Comparison of ENCODE assay signal across 13 cellular contexts in genomic region chr4:13706130-13706529, GRCh38.
DNase-seq lines count a peak whose midpoint lies in the region; ATAC-seq, FAIRE-seq and TF ChIP-seq lines count a peak whose summit lies in the region.
"Had no signal": no experiment of that assay in that cellular context is flagged by ENCODE, and none has a peak within 500 bp of the region (broad histone marks: within the 10 kb centered on the region; RNA-seq: fewer than 3 reads in every experiment).

No MANE protein-coding gene starts in this region.

- H3K9me3 Mint-ChIP-seq in type B pancreatic cell, result no peaks in the 10 kb centered on the region
- H3K9me3 Mint-ChIP-seq: activated naive CD8-positive, alpha-beta T cell treated with anti-CD3 and anti-CD28 coated beads, Interleukin-2, amount 50 U/mL, for 24 hours had no signal

- no peak overlapping the region for H3K56ac ChIP-seq in H1 (replicated peaks; ENCODE audit: insufficient read length, low read depth, low read length)

- ATAC-seq in left lobe of liver (peak; percentile 5), HG02938 (IDR thresholded peaks at IDR 0.05; ENCODE audit: unreplicated experiment) (no peak), GM18505 (IDR thresholded peaks at IDR 0.05; ENCODE audit: unreplicated experiment) (no peak)
- ATAC-seq: activated naive CD8-positive, alpha-beta T cell treated with anti-CD3 and anti-CD28 coated beads, Interleukin-2, amount 50 U/mL, for 24 hours had no signal

- H3K27ac ChIP-seq in H1 (ENCODE audit: low read depth, low read length), result no peak overlapping the region
- H3K27ac ChIP-seq in WERI-Rb-1, result no peak overlapping the region

- no peak overlapping the region for H4K5ac ChIP-seq in H1 (ENCODE audit: insufficient read length, low read depth, low read length)

- H3K9me3 ChIP-seq in H1 (ENCODE audit: insufficient read depth in 2 of 2, low read depth in 1 of 2, low read length in 1 of 2) (no peaks in the 10 kb centered on the region), WERI-Rb-1 (ENCODE audit: severe bottlenecking) (no peaks in the 10 kb centered on the region)
- H3K9me3 ChIP-seq: tibial nerve had no signal

- CTCF ChIA-PET in H1 (lab: Charles Lee; ENCODE audit: partially characterized antibody), result interaction anchor here (1.8 kb wide), 1 partner anchor 52 kb away, joined by 5 read pairs; no protein-coding TSS in a partner anchor

- H3K36me3 Mint-ChIP-seq in type B pancreatic cell, result no peaks in the 10 kb centered on the region

- no peak for FAIRE-seq in H1 (lab: Jason Lieb, UNC)
- FAIRE-seq: frontal cortex had no signal

- H3K23ac ChIP-seq in H1 (ENCODE audit: insufficient read length), result no peak overlapping the region

- H3K27ac Mint-ChIP-seq in type B pancreatic cell, result peak overlapping the region; percentile 12
- H3K27ac Mint-ChIP-seq: activated naive CD8-positive, alpha-beta T cell treated with anti-CD3 and anti-CD28 coated beads, Interleukin-2, amount 50 U/mL, for 24 hours had no signal

- no peak for TF ChIP-seq EP300 in H1 (IDR thresholded peaks at IDR 0.05; ENCODE audit: borderline replicate concordance in 1 of 2, low read depth in 2 of 2, low read length in 2 of 2)

- no peak overlapping the region for H2BK12ac ChIP-seq in H1 (ENCODE audit: low read depth, low read length)

- peaks cover 12% of the 10 kb centered on the region for H3K4me1 Mint-ChIP-seq in type B pancreatic cell (ENCODE audit: unreplicated experiment)
- H3K4me1 Mint-ChIP-seq: activated naive CD8-positive, alpha-beta T cell treated with anti-CD3 and anti-CD28 coated beads, Interleukin-2, amount 50 U/mL, for 24 hours had no signal

- H2AFZ ChIP-seq in H1 (ENCODE audit: low read length), result 0 out of 2 replicates have a peak overlapping the region, but pooled peaks have one; percentile 56

- DNase-seq in NCI-H82 (lab: John Stamatoyannopoulos, UW) (peak; percentile 53), NCI-H82 treated with DMSO at 0.1 percent for 48 hours (lab: John Stamatoyannopoulos, UW; ENCODE audit: unreplicated experiment) (no peak), H1 (ENCODE audit: low read depth in 1 of 2, low spot score in 2 of 2) (no peak), left lobe of liver (ENCODE audit: low spot score) (no peak), type B pancreatic cell (ENCODE audit: extremely low spot score, unreplicated experiment) (no peak), WERI-Rb-1 (no peak)
- DNase-seq: activated naive CD8-positive, alpha-beta T cell treated with anti-CD3 and anti-CD28 coated beads, Interleukin-2, amount 50 U/mL, for 24 hours; cortex of kidney; DMS79 treated with DMSO at 0.1 percent for 48 hours had no signal

- H2BK120ac ChIP-seq in H1 (replicated peaks; ENCODE audit: low read depth, low read length), result no peak overlapping the region

- H4K20me1 ChIP-seq in H1 (replicated peaks in 1 of 2; ENCODE audit: control insufficient read depth in 1 of 2, insufficient read depth in 2 of 2, low read length in 2 of 2), result no peaks in the 10 kb centered on the region

- TF ChIP-seq POLR2A in H1 (IDR thresholded peaks at IDR 0.05; ENCODE audit: control extremely low read depth in 1 of 2, low read depth in 2 of 2, low read length in 2 of 2), result no peak
- no peak for TF ChIP-seq POLR2A in GM18505 (IDR thresholded peaks at IDR 0.05; ENCODE audit: borderline replicate concordance, extremely low read depth, insufficient read depth, insufficient read length)

- no peak overlapping the region for H3K14ac ChIP-seq in H1 (ENCODE audit: insufficient read length)

- TF ChIP-seq RAD21 in H1 (IDR thresholded peaks at IDR 0.05 in 1 of 2, conservative IDR thresholded peaks at IDR 0.05 in 1 of 2; ENCODE audit: low read depth in 2 of 2, low read length in 2 of 2), result no peak

- H3K18ac ChIP-seq in H1 (ENCODE audit: extremely low read depth, low read length), result no peak overlapping the region

- no peaks in the 10 kb centered on the region for H3K23me2 ChIP-seq in H1 (ENCODE audit: low read depth, low read length)

- H3K27me3 Mint-ChIP-seq in type B pancreatic cell, result no peaks in the 10 kb centered on the region

- no peak overlapping the region for H2BK5ac ChIP-seq in H1 (ENCODE audit: low read depth, low read length)

- POLR2A ChIA-PET in H1 (lab: Charles Lee; ENCODE audit: partially characterized antibody), result no interaction called here

- no peak overlapping the region for H2BK15ac ChIP-seq in H1 (ENCODE audit: low read length)

- H3K36me3 ChIP-seq in H1 (ENCODE audit: control insufficient read depth in 2 of 4, insufficient read depth in 4 of 4, low read length in 3 of 4) (no peaks in the 10 kb centered on the region), WERI-Rb-1 (no peaks in the 10 kb centered on the region)
- H3K36me3 ChIP-seq: tibial nerve had no signal

- no peaks in the 10 kb centered on the region for H3K4me1 ChIP-seq in H1 (replicated peaks in 1 of 4; ENCODE audit: control insufficient read depth in 3 of 4, insufficient read depth in 4 of 4, low read length in 3 of 4)
- H3K4me1 ChIP-seq: tibial nerve had no signal

- H4K91ac ChIP-seq in H1 (replicated peaks; ENCODE audit: insufficient read length, low read length), result no peak overlapping the region

- no peaks in the 10 kb centered on the region for H3K79me2 ChIP-seq in H1 (ENCODE audit: control insufficient read depth in 1 of 2, insufficient read depth in 2 of 2, low read length in 2 of 2)

- no peaks in the 10 kb centered on the region for H3K79me1 ChIP-seq in H1 (ENCODE audit: low read depth, low read length)

- no peak overlapping the region for H2AK5ac ChIP-seq in H1 (ENCODE audit: low read depth, low read length)

- H3K4me3 Mint-ChIP-seq in type B pancreatic cell, result no peak overlapping the region
- H3K4me3 Mint-ChIP-seq: activated naive CD8-positive, alpha-beta T cell treated with anti-CD3 and anti-CD28 coated beads, Interleukin-2, amount 50 U/mL, for 24 hours had no signal

- no peak overlapping the region for H3K4ac ChIP-seq in H1 (replicated peaks; ENCODE audit: insufficient read length, low read depth, low read length)

- H3K27me3 ChIP-seq in H1 (replicated peaks in 1 of 4; ENCODE audit: control insufficient read depth in 3 of 4, extremely low read depth in 1 of 4, insufficient read depth in 3 of 4, low read length in 3 of 4) (no peaks in the 10 kb centered on the region), WERI-Rb-1 (ENCODE audit: insufficient read depth, low read depth, severe bottlenecking) (no peaks in the 10 kb centered on the region)
- H3K27me3 ChIP-seq: tibial nerve had no signal

- no peak overlapping the region for H3K9ac ChIP-seq in H1 (replicated peaks in 1 of 4; ENCODE audit: extremely low read depth in 1 of 4, low read depth in 3 of 4, low read length in 3 of 4)

- no peak for TF ChIP-seq CTCF in H1 (IDR thresholded peaks at IDR 0.05; ENCODE audit: control extremely low read depth in 1 of 3, insufficient read depth in 1 of 3, low read depth in 1 of 3, low read length in 3 of 3)
- TF ChIP-seq CTCF in type B pancreatic cell (conservative IDR thresholded peaks at IDR 0.05), result no peak
- no peak for TF ChIP-seq CTCF in WERI-Rb-1 (IDR thresholded peaks at IDR 0.05; ENCODE audit: low read depth, low read length)

- no peak overlapping the region for H2BK20ac ChIP-seq in H1 (ENCODE audit: low read length)

- no peak overlapping the region for H4K8ac ChIP-seq in H1 (ENCODE audit: extremely low read depth, insufficient read depth, low read length)

- H3K4me2 ChIP-seq in H1 (ENCODE audit: insufficient read depth in 1 of 2, low read depth in 2 of 2, low read length in 2 of 2), result no peak overlapping the region

- no peak overlapping the region for H3K4me3 ChIP-seq in H1 (ENCODE audit: extremely low read depth in 1 of 4, insufficient read depth in 2 of 4, low read depth in 3 of 4, low read length in 4 of 4)
- no peak overlapping the region for H3K4me3 ChIP-seq in WERI-Rb-1 (ENCODE audit: low read depth, low read length)
- H3K4me3 ChIP-seq: tibial nerve had no signal

TF ChIP-seq in H1, 55 proteins besides CTCF, POLR2A, EP300 and RAD21:
- TF ChIP-seq CBX8 (IDR thresholded peaks at IDR 0.05; ENCODE audit: borderline replicate concordance, low read depth, low read length), result no peak
- TF ChIP-seq POLR2AphosphoS5 (IDR thresholded peaks at IDR 0.05; ENCODE audit: low read depth, low read length), result no peak
- TF ChIP-seq, protein P1, sequence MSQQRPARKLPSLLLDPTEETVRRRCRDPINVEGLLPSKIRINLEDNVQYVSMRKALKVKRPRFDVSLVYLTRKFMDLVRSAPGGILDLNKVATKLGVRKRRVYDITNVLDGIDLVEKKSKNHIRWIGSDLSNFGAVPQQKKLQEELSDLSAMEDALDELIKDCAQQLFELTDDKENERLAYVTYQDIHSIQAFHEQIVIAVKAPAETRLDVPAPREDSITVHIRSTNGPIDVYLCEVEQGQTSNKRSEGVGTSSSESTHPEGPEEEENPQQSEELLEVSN (IDR thresholded peaks at IDR 0.05), result no peak
- no peak for TF ChIP-seq TAF1 (IDR thresholded peaks at IDR 0.05; ENCODE audit: low read depth, low read length)
- no peak for TF ChIP-seq SIX5 (IDR thresholded peaks at IDR 0.05; ENCODE audit: low read depth, low read length)
- TF ChIP-seq TCF12 (IDR thresholded peaks at IDR 0.05; ENCODE audit: low read depth, low read length), result no peak
- no peak for TF ChIP-seq CHD1 (IDR thresholded peaks at IDR 0.05; ENCODE audit: low read depth, low read length)
- TF ChIP-seq NANOG (IDR thresholded peaks at IDR 0.05; ENCODE audit: insufficient read depth, low read depth, low read length, poor library complexity, severe bottlenecking), result no peak
- no peak for TF ChIP-seq HDAC2 (IDR thresholded peaks at IDR 0.05; ENCODE audit: borderline replicate concordance in 1 of 2, low read depth in 2 of 2, low read length in 2 of 2)
- no peak for TF ChIP-seq MAX (IDR thresholded peaks at IDR 0.05)
- TF ChIP-seq SRF (IDR thresholded peaks at IDR 0.05; ENCODE audit: low read depth, low read length), result no peak
- TF ChIP-seq KDM1A (IDR thresholded peaks at IDR 0.05; ENCODE audit: borderline replicate concordance, low read length), result no peak
- no peak for TF ChIP-seq SP2 (IDR thresholded peaks at IDR 0.05; ENCODE audit: low read length)
- no peak for TF ChIP-seq BCL11A (IDR thresholded peaks at IDR 0.05; ENCODE audit: low read depth in 2 of 2, low read length in 2 of 2)
- TF ChIP-seq EGR1 (IDR thresholded peaks at IDR 0.05; ENCODE audit: borderline replicate concordance, low read depth, low read length), result no peak
